In the genomic region with DNA sequence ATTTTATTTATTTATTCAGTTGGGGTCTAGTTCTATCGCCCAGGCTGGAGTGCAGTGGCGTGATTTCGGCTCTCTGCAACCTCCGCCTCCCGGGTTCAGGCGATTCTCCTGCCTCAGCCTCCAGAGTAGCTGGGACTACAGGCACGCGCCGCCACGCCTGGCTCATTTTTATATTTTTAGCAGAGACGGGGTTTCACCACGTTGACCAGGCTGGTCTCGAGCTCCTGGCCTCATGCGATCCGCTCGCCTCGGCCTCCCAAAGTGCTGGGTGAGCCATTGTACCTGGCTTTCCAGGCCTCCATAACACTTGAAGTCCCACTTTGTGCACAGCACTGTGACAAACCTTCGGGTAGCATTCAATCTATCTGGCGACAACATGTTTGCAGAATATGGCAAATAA, we compare ENCODE assay signal across 10 cellular contexts. TPM values are rescaled to one million over a fixed set of nuclear protein-coding genes. Genes with fewer than 3 reads are reported as not detected.
DNase-seq lines count a peak whose midpoint lies in the region; ATAC-seq and TF ChIP-seq lines count a peak whose summit lies in the region.
"Had no signal": no experiment of that assay in that cellular context is flagged by ENCODE, and none has a peak within 500 bp of the region (broad histone marks: within the 10 kb centered on the region; RNA-seq: fewer than 3 reads in every experiment).

No MANE protein-coding gene starts in this region.

- H3K4me1 ChIP-seq in Caco-2 (peaks cover 4% of the 10 kb centered on the region; the same call in 1 of the 2 replicates), neural progenitor cell (peaks cover 9% of the 10 kb centered on the region)

- H3K4me1 Mint-ChIP-seq in Caco-2 (ENCODE audit: low read depth, unreplicated experiment) (peaks cover 6% of the 10 kb centered on the region), chondrocyte (ENCODE audit: low read depth) (peaks cover 27% of the 10 kb centered on the region), neural progenitor cell (peaks cover 25% of the 10 kb centered on the region)

- TF ChIP-seq CTCF in Caco-2 (IDR thresholded peaks at IDR 0.05; ENCODE audit: insufficient read depth in 1 of 2, low read depth in 1 of 2, low read length in 1 of 2, severe bottlenecking in 1 of 2, unreplicated experiment in 1 of 2) (no peak), NB4 (IDR thresholded peaks at IDR 0.05; ENCODE audit: low read depth, low read length) (no peak), chondrocyte (IDR thresholded peaks at IDR 0.05) (no peak), neural progenitor cell (IDR thresholded peaks at IDR 0.05) (no peak)

- H3K36me3 ChIP-seq in Caco-2 (ENCODE audit: control insufficient read depth, insufficient read depth, low read length): no peaks in the 10 kb centered on the region
- H3K36me3 ChIP-seq in neural progenitor cell: no peaks in the 10 kb centered on the region

- H3F3A ChIP-seq in neural progenitor cell (ENCODE audit: low read depth): peaks cover 29% of the 10 kb centered on the region

- H3K27ac ChIP-seq in neural progenitor cell: no peak overlapping the region

- TF ChIP-seq POLR2A in NB4 (IDR thresholded peaks at IDR 0.05; ENCODE audit: extremely low read depth, insufficient read length): no peak

- peak overlapping the region; percentile 87 for H3K4me3 Mint-ChIP-seq in Caco-2 (ENCODE audit: unreplicated experiment)
- H3K4me3 Mint-ChIP-seq in chondrocyte (ENCODE audit: unreplicated experiment): peak overlapping the region; percentile 90
- H3K4me3 Mint-ChIP-seq in neural progenitor cell: peak overlapping the region; percentile 91

- H3K27me3 ChIP-seq in Caco-2 (replicated peaks; ENCODE audit: control insufficient read depth, insufficient read depth, low read length) (no peaks in the 10 kb centered on the region), neural progenitor cell (no peaks in the 10 kb centered on the region)

- H3K9me3 ChIP-seq in Caco-2 (no peaks in the 10 kb centered on the region), neural progenitor cell (ENCODE audit: low read depth) (no peaks in the 10 kb centered on the region)

- H4K20me1 ChIP-seq in neural progenitor cell (ENCODE audit: low read depth): peaks cover 6% of the 10 kb centered on the region

- BruUV-seq in Caco-2 (replicated peaks; lab: Mats Ljungman, UMichigan): no TSS peak

- peaks cover 20% of the 10 kb centered on the region for H3K79me2 ChIP-seq in neural progenitor cell (ENCODE audit: low read depth)

- H3K9me3 Mint-ChIP-seq in Caco-2 (ENCODE audit: unreplicated experiment): no peaks in the 10 kb centered on the region
- no peaks in the 10 kb centered on the region for H3K9me3 Mint-ChIP-seq in chondrocyte (ENCODE audit: low read depth)
- no peaks in the 10 kb centered on the region for H3K9me3 Mint-ChIP-seq in neural progenitor cell

- peak overlapping the region; percentile 82 for H3K4me2 ChIP-seq in neural progenitor cell

- no peak overlapping the region for H2AFZ ChIP-seq in neural progenitor cell (replicated peaks)

- H3K36me3 Mint-ChIP-seq in Caco-2 (ENCODE audit: insufficient read depth, unreplicated experiment) (peaks cover 27% of the 10 kb centered on the region), chondrocyte (ENCODE audit: low read depth) (no peaks in the 10 kb centered on the region), neural progenitor cell (no peaks in the 10 kb centered on the region)

- POLR2A ChIA-PET in Caco-2 (lab: Charles Lee): interaction anchor here (0.6 to 2.2 kb wide), 5 partner anchors 15 to 1144 kb away, joined by 3 to 23 read pairs (median 3); partner anchors contain the start of genes CDNF, HSPA14, MSANTD7 and SUV39H2

- intact Hi-C loops in Caco-2 (cut with micrococcal nuclease; ENCODE audit: unreplicated experiment): loop anchor here (1.0 to 10.0 kb wide), 4 partner anchors 17 to 380 kb away; partner anchors contain the start of gene SUV39H2

- no peak overlapping the region for H3K9ac ChIP-seq in neural progenitor cell

- H3K27me3 Mint-ChIP-seq in Caco-2 (ENCODE audit: insufficient read depth, unreplicated experiment) (no peaks in the 10 kb centered on the region), chondrocyte (ENCODE audit: low read depth) (no peaks in the 10 kb centered on the region), neural progenitor cell (ENCODE audit: insufficient read depth, low read depth) (no peaks in the 10 kb centered on the region)

- ATAC-seq in GM21528 (IDR thresholded peaks at IDR 0.05; ENCODE audit: low FRiP score, unreplicated experiment) (no peak), HG03571 (IDR thresholded peaks at IDR 0.05; ENCODE audit: unreplicated experiment) (no peak)

- DNase-seq in Caco-2 (no peak), NB4 (ENCODE audit: low read depth) (no peak), chondrocyte (ENCODE audit: low spot score) (no peak), neural progenitor cell (ENCODE audit: low spot score) (no peak), COLO668 (lab: John Stamatoyannopoulos, UW; ENCODE audit: unreplicated experiment) (no peak), T-helper 9 cell (no peak)

- peak overlapping the region; percentile 99 for H3K27ac Mint-ChIP-seq in Caco-2 (ENCODE audit: unreplicated experiment)
- H3K27ac Mint-ChIP-seq in chondrocyte (ENCODE audit: unreplicated experiment): peak overlapping the region; percentile 94
- H3K27ac Mint-ChIP-seq in neural progenitor cell: peak overlapping the region; percentile 40

- H3K4me3 ChIP-seq in Caco-2 (ENCODE audit: low read depth, low read length) (peak overlapping the region; percentile 85), NB4 (ENCODE audit: low read depth, low read length) (peak overlapping the region; percentile 95), neural progenitor cell (peak overlapping the region; percentile 63)

- CTCF ChIA-PET in Caco-2 (lab: Charles Lee): interaction anchor here (1.2 to 2.2 kb wide), 2 partner anchors 151 to 213 kb away, joined by 3 to 12 read pairs; no protein-coding TSS in a partner anchor

RNA-seq across cellular contexts. Expression of gene DCLRE1C, which starts 1.0 kb away (rescaled TPM):
- total RNA-seq in Caco-2 (2022) (23.7 and 25.8 TPM in 2 replicates), chondrocyte (7.1 to 7.4 TPM (median 7.4 TPM) in 3 replicates), neural progenitor cell (ENCODE audit: low replicate concordance) (4.5 and 5.3 TPM in 2 replicates)

RNA-seq across cellular contexts. Expression of gene MEIG1, which starts 4.3 kb away (rescaled TPM):
- total RNA-seq in Caco-2 (2022) (not detected in 2 replicates), chondrocyte (not detected in 3 replicates), neural progenitor cell (ENCODE audit: low replicate concordance) (not detected in 2 replicates)
- total RNA-seq: sciatic nerve, subcutaneous adipose tissue had no signal

Comparison
In these comparisons a context has a peak if more than half of its experiments do, and no peak if none do; other contexts are left out.
1. H3K27ac Mint-ChIP-seq: peak in every context shown above with its lines; median percentile 99 in Caco-2; 94 in chondrocyte; 40 in neural progenitor cell.